In the genomic region with DNA sequence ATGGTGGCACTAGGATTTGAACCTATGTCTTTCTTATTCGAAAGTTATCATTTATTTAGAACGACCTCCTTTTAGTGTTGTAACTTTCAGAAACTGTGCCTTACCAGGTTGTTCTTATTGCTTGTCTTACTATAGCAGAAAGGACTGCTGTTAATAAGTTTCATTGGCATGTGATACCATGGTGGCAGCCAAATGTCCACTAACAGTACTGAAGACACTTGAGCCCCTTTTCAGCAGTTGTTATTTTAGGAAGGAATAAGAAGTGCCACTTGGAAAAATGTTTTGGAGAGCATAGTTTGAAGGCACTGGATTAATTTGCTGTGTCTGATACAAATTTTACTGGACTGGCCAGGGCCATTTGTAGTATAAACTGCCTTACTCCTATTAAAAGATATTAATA, we compare ENCODE assay signal across 23 cellular contexts.
"Had no signal": no experiment of that assay in that cellular context is flagged by ENCODE, and none has a peak within 500 bp of the region (broad histone marks: within the 10 kb centered on the region; RNA-seq: fewer than 3 reads in every experiment).

No MANE protein-coding gene starts in this region.

- H3K9me3 ChIP-seq: gastroesophageal sphincter, lower lobe of right lung, sigmoid colon, thoracic aorta, transverse colon, upper lobe of right lung, uterus had no signal

- H3K27ac Mint-ChIP-seq: effector memory CD8-positive, alpha-beta T cell; naive thymus-derived CD4-positive, alpha-beta T cell; nephron; neural progenitor cell; progenitor cell of endocrine pancreas; stimulated activated naive B cell treated with anti-CD40 and anti-IgM and Interleukin-4, amounts not matched to agents 10 μg/mL and 1 μg/mL and 100 μg/mL, for 72 hours; stimulated activated naive CD8-positive, alpha-beta T cell treated with anti-CD3 and anti-CD28 coated beads, Interleukin-15, Interleukin-2, amounts not matched to agents 100 ng/mL and 50 ng/mL, for 24 hours had no signal

- H3K4me1 ChIP-seq: lower lobe of right lung, parathyroid adenoma, sigmoid colon, transverse colon, upper lobe of right lung, uterus had no signal

- H3K27me3 Mint-ChIP-seq: effector memory CD8-positive, alpha-beta T cell; naive thymus-derived CD4-positive, alpha-beta T cell; progenitor cell of endocrine pancreas; stimulated activated naive B cell treated with anti-CD40 and anti-IgM and Interleukin-4, amounts not matched to agents 10 μg/mL and 1 μg/mL and 100 μg/mL, for 72 hours; stimulated activated naive CD8-positive, alpha-beta T cell treated with anti-CD3 and anti-CD28 coated beads, Interleukin-15, Interleukin-2, amounts not matched to agents 100 ng/mL and 50 ng/mL, for 24 hours had no signal

- H3K27ac ChIP-seq: gastroesophageal sphincter, lower lobe of right lung, neural progenitor cell, parathyroid adenoma, sigmoid colon, thoracic aorta, transverse colon, upper lobe of right lung, uterus had no signal

- H3K4me1 Mint-ChIP-seq: nephron, neural progenitor cell had no signal

- H3K9me3 Mint-ChIP-seq: effector memory CD8-positive, alpha-beta T cell; neural progenitor cell; stimulated activated naive B cell treated with anti-CD40 and anti-IgM and Interleukin-4, amounts not matched to agents 10 μg/mL and 1 μg/mL and 100 μg/mL, for 72 hours; stimulated activated naive CD8-positive, alpha-beta T cell treated with anti-CD3 and anti-CD28 coated beads, Interleukin-15, Interleukin-2, amounts not matched to agents 100 ng/mL and 50 ng/mL, for 24 hours had no signal

- H3K36me3 ChIP-seq: uterus had no signal

- H3K4me3 ChIP-seq: gastroesophageal sphincter, lower lobe of right lung, neural progenitor cell, sigmoid colon, thoracic aorta, transverse colon, upper lobe of right lung, uterus had no signal

- H3K4me3 Mint-ChIP-seq: effector memory CD8-positive, alpha-beta T cell; naive thymus-derived CD4-positive, alpha-beta T cell; nephron; neural progenitor cell; stimulated activated naive B cell treated with anti-CD40 and anti-IgM and Interleukin-4, amounts not matched to agents 10 μg/mL and 1 μg/mL and 100 μg/mL, for 72 hours; stimulated activated naive CD8-positive, alpha-beta T cell treated with anti-CD3 and anti-CD28 coated beads, Interleukin-15, Interleukin-2, amounts not matched to agents 100 ng/mL and 50 ng/mL, for 24 hours had no signal

- DNase-seq: caudate nucleus; cerebellar nuclear complex; cortex of kidney; effector memory CD8-positive, alpha-beta T cell; hypothalamus; lower lobe of right lung; naive thymus-derived CD4-positive, alpha-beta T cell; sigmoid colon; small intestine; stimulated activated CD4-positive, alpha-beta T cell treated with anti-CD3 and anti-CD28 coated beads, Interleukin-15, amount 100 ng/mL, for 24 hours; stimulated activated CD4-positive, alpha-beta T cell treated with anti-CD3 and anti-CD28 coated beads, Interleukin-2, amount 100 ng/mL, for 48 hours; stimulated activated naive B cell treated with anti-CD40 and anti-IgM and Interleukin-4, amounts not matched to agents 10 μg/mL and 1 μg/mL and 100 μg/mL, for 72 hours; transverse colon; upper lobe of right lung; uterus had no signal

- H3K9ac ChIP-seq: neural progenitor cell, parathyroid adenoma had no signal

- ATAC-seq: effector memory CD8-positive, alpha-beta T cell; gastroesophageal sphincter; left lobe of liver; lower lobe of right lung; naive thymus-derived CD4-positive, alpha-beta T cell; stimulated activated naive B cell treated with anti-CD40 and anti-IgM and Interleukin-4, amounts not matched to agents 10 μg/mL and 1 μg/mL and 100 μg/mL, for 72 hours; upper lobe of right lung had no signal

- H3K27me3 ChIP-seq: gastroesophageal sphincter, neural progenitor cell, sigmoid colon, transverse colon, upper lobe of right lung, uterus had no signal
